In the genomic region with DNA sequence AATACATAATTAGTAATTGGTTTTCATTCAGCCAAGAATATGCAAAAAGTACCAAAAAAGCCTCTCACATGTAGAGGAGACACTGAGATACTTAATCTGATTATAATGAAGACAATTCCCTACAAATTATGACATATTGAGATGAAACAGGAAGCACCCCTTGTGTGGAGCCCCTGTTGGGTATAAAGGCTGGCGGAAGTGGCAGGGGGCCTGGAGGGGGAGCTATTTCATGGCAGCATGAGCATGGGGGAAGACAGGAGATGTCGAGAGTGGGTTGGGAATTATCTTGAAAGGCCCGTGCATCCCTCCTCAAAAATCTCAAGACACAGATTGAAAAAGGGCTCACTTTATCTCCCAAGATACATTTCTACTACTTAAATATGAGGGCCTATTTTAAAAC, we compare ENCODE assay signal across 9 cellular contexts.
DNase-seq lines count a peak whose midpoint lies in the region; ATAC-seq, FAIRE-seq and TF ChIP-seq lines count a peak whose summit lies in the region.
"Had no signal": no experiment of that assay in that cellular context is flagged by ENCODE, and none has a peak within 500 bp of the region (broad histone marks: within the 10 kb centered on the region; RNA-seq: fewer than 3 reads in every experiment).

No MANE protein-coding gene starts in this region.

- no peak for TF ChIP-seq POLR2A in K562 (conservative IDR thresholded peaks at IDR 0.05)

- H3K9ac ChIP-seq in Loucy (ENCODE audit: low read depth, low read length, poor library complexity, severe bottlenecking), result no peak overlapping the region
- H3K9ac ChIP-seq in K562 (ENCODE audit: insufficient read depth in 1 of 2, low read depth in 2 of 2, low read length in 2 of 2), result no peak overlapping the region
- H3K9ac ChIP-seq in kidney (ENCODE audit: low read length in 2 of 2), result no peak overlapping the region

- peak; percentile 54 for TF ChIP-seq CTCF in DOHH2 (IDR thresholded peaks at IDR 0.05; ENCODE audit: low read depth, low read length, poor library complexity, severe bottlenecking)
- TF ChIP-seq CTCF in Loucy (conservative IDR thresholded peaks at IDR 0.05; ENCODE audit: low read length), result peak; percentile 45; the same call in 1 of the 2 replicates
- peak; percentile 34 to 52 (median 45); a peak in 4 of 6 replicates for TF ChIP-seq CTCF in K562 (IDR thresholded peaks at IDR 0.05 in 2 of 3, conservative IDR thresholded peaks at IDR 0.05 in 1 of 3; ENCODE audit: insufficient read depth in 2 of 3, low read depth in 1 of 3, low read length in 3 of 3)
- no peak for TF ChIP-seq CTCF in nephron (IDR thresholded peaks at IDR 0.05; ENCODE audit: unreplicated experiment in 3 of 3)
- no peak for TF ChIP-seq CTCF in kidney (IDR thresholded peaks at IDR 0.05; ENCODE audit: borderline replicate concordance, extremely low read depth, insufficient read depth)

- H3K4me3 ChIP-seq in DOHH2 (ENCODE audit: low read length), result peak overlapping the region; percentile 18
- H3K4me3 ChIP-seq in Loucy (ENCODE audit: low read length, poor library complexity, severe bottlenecking), result no peak overlapping the region
- H3K4me3 ChIP-seq in K562, result no peak overlapping the region
- H3K4me3 ChIP-seq in kidney (ENCODE audit: low read length in 2 of 2), result no peak overlapping the region

- H3K9me2 ChIP-seq in DOHH2 (replicated peaks; ENCODE audit: control insufficient read depth, low read length) (no peaks in the 10 kb centered on the region), Loucy (replicated peaks; ENCODE audit: low read depth, low read length) (no peaks in the 10 kb centered on the region)

- no peak for FAIRE-seq in K562 (lab: Jason Lieb, UNC)
- no peak for FAIRE-seq in kidney (lab: Jason Lieb, UNC)

- POLR2A ChIA-PET in K562 (lab: Yijun Ruan, JAX), result interaction anchor here (0.6 to 3.0 kb wide), 5 partner anchors 13 to 1868 kb away, joined by 3 to 20 read pairs (median 4); partner anchors contain the start of gene PIP4K2A

- H3K27ac ChIP-seq in DOHH2 (ENCODE audit: low read depth, low read length) (0 out of 2 replicates have a peak overlapping the region, but pooled peaks have one; percentile 12), K562 (ENCODE audit: extremely low read depth, low read depth, low read length) (peak overlapping the region; percentile 7; the same call in 1 of the 3 replicates), kidney (ENCODE audit: low read depth in 2 of 2, low read length in 2 of 2) (peak overlapping the region in 1 of 2 donors; percentile 57)

- H3K4me1 ChIP-seq in DOHH2 (ENCODE audit: control insufficient read depth, low read length) (peaks cover 56% of the 10 kb centered on the region), Loucy (ENCODE audit: insufficient read depth, low read length, poor library complexity, severe bottlenecking) (peaks cover 56% of the 10 kb centered on the region), K562 (replicated peaks in 1 of 2; ENCODE audit: control insufficient read depth in 2 of 2, insufficient read depth in 2 of 2, low read length in 2 of 2) (peaks cover 23 to 41% of the 10 kb centered on the region in 2 experiments), kidney (ENCODE audit: control insufficient read depth in 1 of 2, insufficient read depth in 1 of 2, low read depth in 1 of 2, low read length in 2 of 2) (peaks cover 14 to 17% of the 10 kb centered on the region in 2 donors)

- peaks cover 42% of the 10 kb centered on the region for H3K4me1 Mint-ChIP-seq in nephron

- intact Hi-C loops in K562 (cut with micrococcal nuclease), result loop anchor here (5.0 kb wide), 2 partner anchors 65 to 370 kb away; no protein-coding TSS in a partner anchor
- intact Hi-C loops in kidney (cut with DNase I), result no loop called here

- no peak for TF ChIP-seq EP300 in K562 (IDR thresholded peaks at IDR 0.05; ENCODE audit: low read length)

- peak; percentile 10 to 29; a peak in 3 of 4 replicates for TF ChIP-seq RAD21 in K562 (CRISPR knock-in tag; conservative IDR thresholded peaks at IDR 0.05 in 1 of 2, IDR thresholded peaks at IDR 0.05 in 1 of 2)

- H2AFZ ChIP-seq in Loucy (ENCODE audit: low read length) (no peak overlapping the region), K562 (ENCODE audit: low read depth, low read length) (no peak overlapping the region)

- no peaks in the 10 kb centered on the region for H3K36me3 ChIP-seq in DOHH2 (ENCODE audit: control insufficient read depth, low read length)
- H3K36me3 ChIP-seq in Loucy (ENCODE audit: insufficient read depth, low read length), result no peaks in the 10 kb centered on the region
- H3K36me3 ChIP-seq in K562 (ENCODE audit: control insufficient read depth, insufficient read depth, low read length), result peaks cover 12% of the 10 kb centered on the region; the same call in 2 of the 3 replicates
- no peaks in the 10 kb centered on the region for H3K36me3 ChIP-seq in kidney (ENCODE audit: control insufficient read depth in 1 of 2, insufficient read depth in 2 of 2, low read length in 2 of 2)

- peak overlapping the region; percentile 81 for H3K4me2 ChIP-seq in DOHH2 (ENCODE audit: low read length)
- H3K4me2 ChIP-seq in Loucy (ENCODE audit: low read depth, low read length, poor library complexity, severe bottlenecking), result no peak overlapping the region
- no peak overlapping the region for H3K4me2 ChIP-seq in K562 (ENCODE audit: insufficient read depth, low read length)

- peak; percentile 18; the same call in 1 of the 3 replicates for ATAC-seq in K562
- no peak for ATAC-seq in GM19455 (IDR thresholded peaks at IDR 0.05; ENCODE audit: unreplicated experiment)

- CTCF ChIA-PET in K562 (lab: Yijun Ruan, JAX; ENCODE audit: low intra/inter-chr PET ratio), result no interaction called here

- in situ Hi-C loops in K562 (cut with MboI), result no loop called here

- WGBS in K562 (ENCODE audit: insufficient coverage, low coverage, missing lambda C conversion rate), result 38% methylated on average over 3 of the region's 3 CpGs

- no TSS peak for BruUV-seq in K562 (replicated peaks; lab: Mats Ljungman, UMichigan)

- DNase-seq in K562 (ENCODE audit: extremely low read depth in 1 of 4, low spot score in 3 of 4) (peak in 3 of 4 experiments; percentile 27 to 52 (median 33)), kidney (no peak), AG08395 (ENCODE audit: low spot score) (no peak)
- DNase-seq: activated CD4-positive, CD25-positive, alpha-beta regulatory T cell; nephron progenitor cell had no signal

- H4K20me1 ChIP-seq in DOHH2 (ENCODE audit: control insufficient read depth, insufficient read depth, low read depth, low read length) (peaks cover 4% of the 10 kb centered on the region; the same call in 1 of the 2 replicates), Loucy (ENCODE audit: insufficient read depth, low read length, poor library complexity, severe bottlenecking) (peaks cover 57% of the 10 kb centered on the region), K562 (replicated peaks; ENCODE audit: control insufficient read depth, insufficient read depth, low read length) (no peaks in the 10 kb centered on the region)

- H3F3A ChIP-seq in DOHH2 (ENCODE audit: control insufficient read depth, insufficient read depth) (peaks cover 6% of the 10 kb centered on the region; the same call in 1 of the 2 replicates), Loucy (ENCODE audit: low read depth) (no peaks in the 10 kb centered on the region)

- H3K27ac Mint-ChIP-seq in nephron, result peak overlapping the region; percentile 17 to 54 (median 28)
- H3K27ac Mint-ChIP-seq: nephron progenitor cell had no signal

- peaks cover 94% of the 10 kb centered on the region for H3K79me2 ChIP-seq in DOHH2 (ENCODE audit: control insufficient read depth, low read length)
- H3K79me2 ChIP-seq in Loucy (ENCODE audit: insufficient read depth, low read length), result peaks cover 100% of the 10 kb centered on the region
- peaks cover 99% of the 10 kb centered on the region for H3K79me2 ChIP-seq in K562 (ENCODE audit: control insufficient read depth, insufficient read depth, low read length)

- H3K9me1 ChIP-seq in K562 (ENCODE audit: control insufficient read depth, insufficient read depth, low read length), result no peaks in the 10 kb centered on the region

- H3K36me3 Mint-ChIP-seq in nephron (ENCODE audit: low read depth), result peaks cover 2% of the 10 kb centered on the region

- no peak overlapping the region for H3K4me3 Mint-ChIP-seq in nephron
- H3K4me3 Mint-ChIP-seq: nephron progenitor cell had no signal

- H3K27me3 Mint-ChIP-seq in nephron (ENCODE audit: low read depth), result peaks cover 2% of the 10 kb centered on the region

- H3K9me3 ChIP-seq in DOHH2 (ENCODE audit: control insufficient read depth, insufficient read depth, low read length) (no peaks in the 10 kb centered on the region), Loucy (ENCODE audit: insufficient read depth, low read depth, low read length) (no peaks in the 10 kb centered on the region), K562 (replicated peaks; ENCODE audit: control insufficient read depth, insufficient read depth, low read depth, low read length) (no peaks in the 10 kb centered on the region), kidney (ENCODE audit: control insufficient read depth in 1 of 2, low read length in 2 of 2) (no peaks in the 10 kb centered on the region)

- no peaks in the 10 kb centered on the region for H3K27me3 ChIP-seq in DOHH2 (ENCODE audit: control insufficient read depth, low read length)
- H3K27me3 ChIP-seq in Loucy (ENCODE audit: insufficient read depth, low read length, poor library complexity, severe bottlenecking), result no peaks in the 10 kb centered on the region
- H3K27me3 ChIP-seq in K562 (ENCODE audit: control insufficient read depth in 2 of 2, insufficient read depth in 2 of 2, low read length in 2 of 2), result no peaks in the 10 kb centered on the region

- H3K9me3 Mint-ChIP-seq in nephron, result no peaks in the 10 kb centered on the region

TF ChIP-seq in K562, 482 proteins besides CTCF, POLR2A, EP300 and RAD21 (continues in another document):
- TF ChIP-seq, protein P1, sequence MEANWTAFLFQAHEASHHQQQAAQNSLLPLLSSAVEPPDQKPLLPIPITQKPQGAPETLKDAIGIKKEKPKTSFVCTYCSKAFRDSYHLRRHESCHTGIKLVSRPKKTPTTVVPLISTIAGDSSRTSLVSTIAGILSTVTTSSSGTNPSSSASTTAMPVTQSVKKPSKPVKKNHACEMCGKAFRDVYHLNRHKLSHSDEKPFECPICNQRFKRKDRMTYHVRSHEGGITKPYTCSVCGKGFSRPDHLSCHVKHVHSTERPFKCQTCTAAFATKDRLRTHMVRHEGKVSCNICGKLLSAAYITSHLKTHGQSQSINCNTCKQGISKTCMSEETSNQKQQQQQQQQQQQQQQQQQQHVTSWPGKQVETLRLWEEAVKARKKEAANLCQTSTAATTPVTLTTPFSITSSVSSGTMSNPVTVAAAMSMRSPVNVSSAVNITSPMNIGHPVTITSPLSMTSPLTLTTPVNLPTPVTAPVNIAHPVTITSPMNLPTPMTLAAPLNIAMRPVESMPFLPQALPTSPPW (CRISPR knock-in tag; IDR thresholded peaks at IDR 0.05), result 0 out of 2 replicates have a peak, but pooled peaks have one; percentile 21
- TF ChIP-seq KDM5B (IDR thresholded peaks at IDR 0.05; ENCODE audit: insufficient replicate concordance, low read depth, low read length) (no peak), ZKSCAN1 (IDR thresholded peaks at IDR 0.05; ENCODE audit: low read depth, low read length) (no peak)

Comparison
In these comparisons a context has a peak if more than half of its experiments do, and no peak if none do; other contexts are left out.
1. CTCF ChIP-seq: peak in DOHH2 (single experiment), Loucy (single experiment) and K562 (3 of 3); none in nephron (0 of 3) and kidney (single experiment).
2. DNase-seq: peak in K562 (3 of 4); none in kidney (single experiment) and AG08395 (single experiment).